In genomic region chr1:183590225-183591191, GRCh38 we compare ENCODE assay signal across 9 cellular contexts. TPM values are rescaled to one million over a fixed set of nuclear protein-coding genes. Genes with fewer than 3 reads are reported as not detected.
A peak's percentile ranks its signal among the peaks of the same experiment; 100 is the strongest.
DNase-seq lines count a peak whose midpoint lies in the region; ATAC-seq lines count a peak whose summit lies in the region.
"Had no signal": no experiment of that assay in that cellular context is flagged by ENCODE, and none has a peak within 500 bp of the region (broad histone marks: within the 10 kb centered on the region; RNA-seq: fewer than 3 reads in every experiment).

Gene NCF2, minus strand, starts transcription at chr1:183590459. Its CDS starts 130 bp downstream, at chr1:183590329.

- POLR2A ChIA-PET in activated naive CD8-positive, alpha-beta T cell treated with anti-CD3 and anti-CD28 coated beads, Interleukin-2, amount 10 ng/mL, durations not matched to agents 7 days and 5 days (lab: Charles Lee): interaction anchor here (0.5 to 4.0 kb wide), 5 partner anchors 11 to 793 kb away, joined by 3 to 28 read pairs (median 4); partner anchors contain the start of gene SMG7

- H3K36me3 Mint-ChIP-seq in activated naive CD8-positive, alpha-beta T cell treated with anti-CD3 and anti-CD28 coated beads, Interleukin-2, amount 10 ng/mL, durations not matched to agents 7 days and 5 days: no peaks in the 10 kb centered on the region

- no peaks in the 10 kb centered on the region for H3K9me3 Mint-ChIP-seq in activated naive CD8-positive, alpha-beta T cell treated with anti-CD3 and anti-CD28 coated beads, Interleukin-2, amount 10 ng/mL, durations not matched to agents 7 days and 5 days

- H3K27ac Mint-ChIP-seq in activated naive CD8-positive, alpha-beta T cell treated with anti-CD3 and anti-CD28 coated beads, Interleukin-2, amount 10 ng/mL, durations not matched to agents 7 days and 5 days: peak within 1 kb of the TSS; percentile 93

- DNase-seq in KBM-7: peak; percentile 92
- peak; percentile 52 for DNase-seq in activated naive CD8-positive, alpha-beta T cell treated with anti-CD3 and anti-CD28 coated beads, Interleukin-2, amount 10 ng/mL, durations not matched to agents 7 days and 5 days
- DNase-seq in mesenteric fat pad (ENCODE audit: low spot score): peak; percentile 76
- DNase-seq in iPS-NIHi11 (ENCODE audit: low spot score): no peak
- no peak for DNase-seq in NCI-H524 treated with DMSO at 0.1 percent for 48 hours (lab: John Stamatoyannopoulos, UW)
- DNase-seq in DMS153 treated with DMSO at 0.1 percent for 48 hours (lab: John Stamatoyannopoulos, UW; ENCODE audit: unreplicated experiment): no peak

- peaks cover 24% of the 10 kb centered on the region for H3K4me1 Mint-ChIP-seq in activated naive CD8-positive, alpha-beta T cell treated with anti-CD3 and anti-CD28 coated beads, Interleukin-2, amount 10 ng/mL, durations not matched to agents 7 days and 5 days

- H3K4me3 Mint-ChIP-seq in activated naive CD8-positive, alpha-beta T cell treated with anti-CD3 and anti-CD28 coated beads, Interleukin-2, amount 10 ng/mL, durations not matched to agents 7 days and 5 days: peak within 1 kb of the TSS; percentile 75

- peak; percentile 74 for ATAC-seq in GM18499 (IDR thresholded peaks at IDR 0.05; ENCODE audit: insufficient read depth, unreplicated experiment)
- ATAC-seq in GM21717 (IDR thresholded peaks at IDR 0.05; ENCODE audit: unreplicated experiment): peak; percentile 85
- peak; percentile 99 for ATAC-seq in activated naive CD8-positive, alpha-beta T cell treated with anti-CD3 and anti-CD28 coated beads, Interleukin-2, amount 10 ng/mL, durations not matched to agents 7 days and 5 days (ENCODE audit: low read depth)

- in situ Hi-C loops in KBM-7 (cut with MboI; ENCODE audit: low pct_unique_long_range_greater_than_20kb, low sequenced_read_pairs): no loop called here

- H3K27me3 Mint-ChIP-seq in activated naive CD8-positive, alpha-beta T cell treated with anti-CD3 and anti-CD28 coated beads, Interleukin-2, amount 10 ng/mL, durations not matched to agents 7 days and 5 days: peaks cover 3% of the 10 kb centered on the region

RNA-seq across cellular contexts. Expression of gene NCF2, which starts in this region (rescaled TPM):
- 1 to 10 TPM; 7.5 to 8.0 TPM for total RNA-seq in activated naive CD8-positive, alpha-beta T cell treated with anti-CD3 and anti-CD28 coated beads, Interleukin-2, amount 10 ng/mL, durations not matched to agents 7 days and 5 days
- total RNA-seq in mesenteric fat pad: 40.8 TPM
- total RNA-seq: lung microvascular endothelial cell had no signal

Comparison
In these comparisons a context has a peak if more than half of its experiments do, and no peak if none do; other contexts are left out.
1. DNase-seq: peak in KBM-7 (single experiment), activated naive CD8-positive, alpha-beta T cell treated with anti-CD3 and anti-CD28 coated beads, Interleukin-2, amount 10 ng/mL, durations not matched to agents 7 days and 5 days (single experiment) and mesenteric fat pad (single experiment); none in iPS-NIHi11 (single experiment), NCI-H524 treated with DMSO at 0.1 percent for 48 hours (single experiment) and DMS153 treated with DMSO at 0.1 percent for 48 hours (single experiment).
2. Peak in every context shown above with its lines, with median percentiles within 50 percentile points of each other: ATAC-seq.